In genomic region chr17:42183741-42184711, GRCh38 we compare ENCODE assay signal across 8 cellular contexts. TPM values are rescaled to one million over a fixed set of nuclear protein-coding genes. Genes with fewer than 3 reads are reported as not detected.
DNase-seq lines count a peak whose midpoint lies in the region; ATAC-seq and TF ChIP-seq lines count a peak whose summit lies in the region.

No MANE protein-coding gene starts in this region.

- H3K4me1 ChIP-seq in OCI-LY7 (ENCODE audit: insufficient read depth, low read length, poor library complexity, severe bottlenecking): peaks cover 27% of the 10 kb centered on the region

- H3K9me2 ChIP-seq in OCI-LY7 (ENCODE audit: insufficient read depth, low read length): no peaks in the 10 kb centered on the region

- H3K79me2 ChIP-seq in OCI-LY7 (ENCODE audit: insufficient read depth, low read depth, low read length): no peaks in the 10 kb centered on the region

- peaks cover 4% of the 10 kb centered on the region for H3K36me3 Mint-ChIP-seq in activated T-helper 1 cell treated with anti-CD3 and anti-CD28 coated beads, Interleukin-12 subunit alpha, Interleukin-12 subunit beta, Interleukin-2, Interleukin-4 antibody, amounts not matched to agents 30 ng/mL and 10 ng/mL and 1 ng/mL, durations not matched to agents 14 hours and 24 hours and 36 hours (ENCODE audit: low read depth)
- no peaks in the 10 kb centered on the region for H3K36me3 Mint-ChIP-seq in nephron progenitor cell (ENCODE audit: low read depth)

- peaks cover 13% of the 10 kb centered on the region for H3K27me3 Mint-ChIP-seq in activated T-helper 1 cell treated with anti-CD3 and anti-CD28 coated beads, Interleukin-12 subunit alpha, Interleukin-12 subunit beta, Interleukin-2, Interleukin-4 antibody, amounts not matched to agents 30 ng/mL and 10 ng/mL and 1 ng/mL, durations not matched to agents 14 hours and 24 hours and 36 hours (ENCODE audit: insufficient read depth)
- peaks cover 80% of the 10 kb centered on the region for H3K27me3 Mint-ChIP-seq in nephron progenitor cell (ENCODE audit: low read depth, poor library complexity)

- POLR2A ChIA-PET in OCI-LY7 (lab: Charles Lee): interaction anchor here (0.6 to 1.1 kb wide), 2 partner anchors 10 to 64 kb away, joined by 4 to 7 read pairs; partner anchors contain the start of gene GHDC

- H3K4me3 ChIP-seq in OCI-LY7 (ENCODE audit: low read depth, low read length, poor library complexity, severe bottlenecking) (peak overlapping the region; percentile 61), fibroblast of the aortic adventitia (ENCODE audit: low read depth, low read length) (peak overlapping the region; percentile 65)

- no peaks in the 10 kb centered on the region for H3K9me3 Mint-ChIP-seq in activated T-helper 1 cell treated with anti-CD3 and anti-CD28 coated beads, Interleukin-12 subunit alpha, Interleukin-12 subunit beta, Interleukin-2, Interleukin-4 antibody, amounts not matched to agents 30 ng/mL and 10 ng/mL and 1 ng/mL, durations not matched to agents 14 hours and 24 hours and 36 hours
- no peaks in the 10 kb centered on the region for H3K9me3 Mint-ChIP-seq in nephron progenitor cell

- peak overlapping the region; percentile 95 for H3K27ac Mint-ChIP-seq in activated T-helper 1 cell treated with anti-CD3 and anti-CD28 coated beads, Interleukin-12 subunit alpha, Interleukin-12 subunit beta, Interleukin-2, Interleukin-4 antibody, amounts not matched to agents 30 ng/mL and 10 ng/mL and 1 ng/mL, durations not matched to agents 14 hours and 24 hours and 36 hours
- H3K27ac Mint-ChIP-seq in nephron progenitor cell: no peak overlapping the region

- ATAC-seq in GM18909 (IDR thresholded peaks at IDR 0.05; ENCODE audit: poor library complexity, unreplicated experiment) (peak; percentile 66), HG03521 (IDR thresholded peaks at IDR 0.05; ENCODE audit: unreplicated experiment) (peak; percentile 59)

- no peaks in the 10 kb centered on the region for H4K20me1 ChIP-seq in OCI-LY7 (ENCODE audit: insufficient read depth, low read length)

- H3K4me2 ChIP-seq in OCI-LY7 (ENCODE audit: low read length): peak overlapping the region; percentile 77

- peaks cover 50% of the 10 kb centered on the region for H3K4me1 Mint-ChIP-seq in activated T-helper 1 cell treated with anti-CD3 and anti-CD28 coated beads, Interleukin-12 subunit alpha, Interleukin-12 subunit beta, Interleukin-2, Interleukin-4 antibody, amounts not matched to agents 30 ng/mL and 10 ng/mL and 1 ng/mL, durations not matched to agents 14 hours and 24 hours and 36 hours (ENCODE audit: low read depth)
- peaks cover 24% of the 10 kb centered on the region for H3K4me1 Mint-ChIP-seq in nephron progenitor cell

- DNase-seq in AG09319 (ENCODE audit: extremely low read depth, low read depth) (peak; percentile 31), OCI-LY7 (ENCODE audit: low spot score) (peak; percentile 79), fibroblast of the aortic adventitia (ENCODE audit: low read depth) (peak; percentile 52), nephron progenitor cell (peak; percentile 88)
- peak; percentile 80 for DNase-seq in activated T-helper 1 cell treated with anti-CD3 and anti-CD28 coated beads, Interleukin-12 subunit alpha, Interleukin-12 subunit beta, Interleukin-2, Interleukin-4 antibody, amounts not matched to agents 30 ng/mL and 10 ng/mL and 1 ng/mL, durations not matched to agents 14 hours and 24 hours and 36 hours (ENCODE audit: low spot score)
- peak; percentile 63 for DNase-seq in stimulated activated naive CD4-positive, alpha-beta T cell treated with Interleukin-2 at 50 U/mL for 16 hours (lab: John Stamatoyannopoulos, UW)

- CTCF ChIA-PET in OCI-LY7 (lab: Charles Lee; ENCODE audit: unreplicated experiment): no interaction called here

- H3K27ac ChIP-seq in OCI-LY7 (ENCODE audit: low read depth, low read length, poor library complexity, severe bottlenecking): no peak overlapping the region

- H3K36me3 ChIP-seq in OCI-LY7 (ENCODE audit: insufficient read depth, low read length): no peaks in the 10 kb centered on the region

- H3K9me3 ChIP-seq in OCI-LY7 (ENCODE audit: low read length): no peaks in the 10 kb centered on the region

- TF ChIP-seq CTCF in AG09319 (IDR thresholded peaks at IDR 0.05; ENCODE audit: low read depth, low read length): peak; percentile 53
- peak; percentile 81 for TF ChIP-seq CTCF in OCI-LY7 (conservative IDR thresholded peaks at IDR 0.05; ENCODE audit: low read length)
- TF ChIP-seq CTCF in fibroblast of the aortic adventitia (IDR thresholded peaks at IDR 0.05; ENCODE audit: insufficient read depth, low read length): peak; percentile 64
- TF ChIP-seq CTCF in nephron progenitor cell (IDR thresholded peaks at IDR 0.05): peak; percentile 66

- no TSS peak for BruUV-seq in OCI-LY7 (replicated peaks; lab: Mats Ljungman, UMichigan)

- H3K4me3 Mint-ChIP-seq in activated T-helper 1 cell treated with anti-CD3 and anti-CD28 coated beads, Interleukin-12 subunit alpha, Interleukin-12 subunit beta, Interleukin-2, Interleukin-4 antibody, amounts not matched to agents 30 ng/mL and 10 ng/mL and 1 ng/mL, durations not matched to agents 14 hours and 24 hours and 36 hours: peak overlapping the region; percentile 94
- H3K4me3 Mint-ChIP-seq in nephron progenitor cell: peak overlapping the region; percentile 81

- intact Hi-C loops in OCI-LY7 (cut with micrococcal nuclease; ENCODE audit: unreplicated experiment): loop anchor here (5.0 to 10.0 kb wide), 2 partner anchors 52 to 221 kb away; no protein-coding TSS in a partner anchor
- intact Hi-C loops in activated T-helper 1 cell treated with anti-CD3 and anti-CD28 coated beads, Interleukin-12 subunit alpha, Interleukin-12 subunit beta, Interleukin-2, Interleukin-4 antibody, amounts not matched to agents 30 ng/mL and 10 ng/mL and 1 ng/mL, durations not matched to agents 14 hours and 24 hours and 36 hours (cut with micrococcal nuclease): loop anchor here (2.0 to 5.0 kb wide), 5 partner anchors 65 to 273 kb away; partner anchors contain the start of genes ATP6V0A1 and STAT5A

- H2AFZ ChIP-seq in OCI-LY7 (ENCODE audit: low read length): peak overlapping the region; percentile 88

RNA-seq across cellular contexts. Expression of gene HCRT, which starts 1.2 kb away (rescaled TPM):
- total RNA-seq in OCI-LY7 (2014; rRNA removed; shearing (Covaris generic)): not detected in 2 replicates
- total RNA-seq in OCI-LY7 (2022) (not detected in 2 replicates), fibroblast of the aortic adventitia (ENCODE audit: low replicate concordance) (not detected in 2 replicates)
- not detected in 2 replicates for total RNA-seq in activated T-helper 1 cell treated with anti-CD3 and anti-CD28 coated beads, Interleukin-12 subunit alpha, Interleukin-12 subunit beta, Interleukin-2, Interleukin-4 antibody, amounts not matched to agents 30 ng/mL and 10 ng/mL and 1 ng/mL, durations not matched to agents 14 hours and 24 hours and 36 hours

RNA-seq across cellular contexts. Expression of gene KCNH4, which starts 3.1 kb away (rescaled TPM):
- not detected in 2 replicates for total RNA-seq in OCI-LY7 (2014; rRNA removed; shearing (Covaris generic))
- total RNA-seq in OCI-LY7 (2022) (not detected in 2 replicates), fibroblast of the aortic adventitia (ENCODE audit: low replicate concordance) (0.09 TPM in 1 of 2 replicates, not detected in the other)
- total RNA-seq in activated T-helper 1 cell treated with anti-CD3 and anti-CD28 coated beads, Interleukin-12 subunit alpha, Interleukin-12 subunit beta, Interleukin-2, Interleukin-4 antibody, amounts not matched to agents 30 ng/mL and 10 ng/mL and 1 ng/mL, durations not matched to agents 14 hours and 24 hours and 36 hours: 1.7 and 1.9 TPM in 2 replicates

RNA-seq across cellular contexts. Expression of gene GHDC, which starts 10.3 kb away (rescaled TPM):
- 30.0 and 30.7 TPM in 2 replicates for total RNA-seq in OCI-LY7 (2014; rRNA removed; shearing (Covaris generic))
- total RNA-seq in OCI-LY7 (2022) (25.0 and 33.2 TPM in 2 replicates), fibroblast of the aortic adventitia (ENCODE audit: low replicate concordance) (14.8 and 33.8 TPM in 2 replicates)
- total RNA-seq in activated T-helper 1 cell treated with anti-CD3 and anti-CD28 coated beads, Interleukin-12 subunit alpha, Interleukin-12 subunit beta, Interleukin-2, Interleukin-4 antibody, amounts not matched to agents 30 ng/mL and 10 ng/mL and 1 ng/mL, durations not matched to agents 14 hours and 24 hours and 36 hours: 15.2 and 15.5 TPM in 2 replicates

RNA-seq across cellular contexts. Expression of gene RAB5C, which starts 29.2 kb away (rescaled TPM):
- total RNA-seq in OCI-LY7 (2014; rRNA removed; shearing (Covaris generic)): 37.3 and 50.1 TPM in 2 replicates
- total RNA-seq in OCI-LY7 (2022): 60.6 and 61.2 TPM in 2 replicates
- 73.3 and 80.0 TPM in 2 replicates for total RNA-seq in activated T-helper 1 cell treated with anti-CD3 and anti-CD28 coated beads, Interleukin-12 subunit alpha, Interleukin-12 subunit beta, Interleukin-2, Interleukin-4 antibody, amounts not matched to agents 30 ng/mL and 10 ng/mL and 1 ng/mL, durations not matched to agents 14 hours and 24 hours and 36 hours
- 8.3 and 82.2 TPM in 2 replicates for total RNA-seq in fibroblast of the aortic adventitia (ENCODE audit: low replicate concordance)

Comparison
In these comparisons a context has a peak if more than half of its experiments do, and no peak if none do; other contexts are left out.
1. DNase-seq: peak in every context shown above with its lines; median percentile 88 in nephron progenitor cell; 80 in activated T-helper 1 cell treated with anti-CD3 and anti-CD28 coated beads, Interleukin-12 subunit alpha, Interleukin-12 subunit beta, Interleukin-2, Interleukin-4 antibody, amounts not matched to agents 30 ng/mL and 10 ng/mL and 1 ng/mL, durations not matched to agents 14 hours and 24 hours and 36 hours; 79 in OCI-LY7; 63 in stimulated activated naive CD4-positive, alpha-beta T cell treated with Interleukin-2 at 50 U/mL for 16 hours; 52 in fibroblast of the aortic adventitia; 31 in AG09319.